Comparison of ENCODE assay signal across 8 cellular contexts in the genomic region with DNA sequence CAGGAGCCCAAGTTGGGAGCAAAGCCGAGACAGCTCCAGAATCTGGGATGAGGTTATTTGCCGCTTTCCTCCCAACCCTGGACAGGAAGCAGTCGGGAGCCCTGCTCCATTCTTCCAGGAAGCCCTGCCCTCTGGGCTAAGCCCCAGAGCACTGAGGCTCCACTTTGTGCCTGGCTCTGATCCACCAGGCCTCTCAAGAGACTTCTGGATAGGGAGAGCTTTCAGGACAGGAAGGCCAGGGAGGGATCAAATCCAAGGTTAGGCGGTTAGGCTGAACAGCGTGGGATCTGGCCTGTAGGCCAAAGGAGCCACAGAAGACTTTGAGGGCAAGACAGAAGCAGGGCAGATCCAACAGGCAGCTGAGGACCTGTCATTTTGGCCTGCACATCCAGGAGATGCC. TPM values are rescaled to one million over a fixed set of nuclear protein-coding genes. Genes with fewer than 3 reads are reported as not detected.
DNase-seq lines count a peak whose midpoint lies in the region; ATAC-seq and TF ChIP-seq lines count a peak whose summit lies in the region.

No MANE protein-coding gene starts in this region.

- H3K27me3 ChIP-seq in Karpas-422 (ENCODE audit: low read length) (no peaks in the 10 kb centered on the region), transverse colon (no peaks in the 10 kb centered on the region)

- H3K4me1 ChIP-seq in Karpas-422 (ENCODE audit: low read length) (peaks cover 32% of the 10 kb centered on the region), transverse colon (peaks cover 16 to 69% (median 45%) of the 10 kb centered on the region in 4 donors)

- no peak for TF ChIP-seq EP300 in transverse colon (IDR thresholded peaks at IDR 0.05; ENCODE audit: low read depth)

- H3K27ac ChIP-seq in Karpas-422 (ENCODE audit: low read length) (no peak overlapping the region), transverse colon (peak overlapping the region; percentile 89 to 96 (median 93))

- intact Hi-C loops in transverse colon (cut with DNase I; ENCODE audit: low total_unique reads): no loop called here

- peaks cover 17% of the 10 kb centered on the region for H3K79me2 ChIP-seq in Karpas-422 (ENCODE audit: low read length)

- H4K20me1 ChIP-seq in Karpas-422 (ENCODE audit: insufficient read depth, low read depth, low read length): no peaks in the 10 kb centered on the region

- H3K36me3 ChIP-seq in Karpas-422 (ENCODE audit: insufficient read depth, low read length): no peaks in the 10 kb centered on the region
- H3K36me3 ChIP-seq in transverse colon: no peaks in the 10 kb centered on the region

- H3K4me2 ChIP-seq in Karpas-422 (ENCODE audit: low read depth, low read length, poor library complexity, severe bottlenecking): peak overlapping the region; percentile 92

- H3K9me2 ChIP-seq in Karpas-422 (replicated peaks; ENCODE audit: insufficient read depth, low read length): no peaks in the 10 kb centered on the region

- no peak for TF ChIP-seq CTCF in transverse colon (IDR thresholded peaks at IDR 0.05)

- H2AFZ ChIP-seq in Karpas-422 (ENCODE audit: low read length): no peak overlapping the region

- in situ Hi-C loops in transverse colon (cut with MboI; ENCODE audit: low pct_ligation_motif_present in 1 of 4, low pct_unique_long_range_greater_than_20kb in 1 of 4, low sequenced_read_pairs in 3 of 4): no loop called here

- ATAC-seq in GM18519 (IDR thresholded peaks at IDR 0.05; ENCODE audit: low FRiP score, unreplicated experiment): no peak

- TF ChIP-seq POLR2A in transverse colon (IDR thresholded peaks at IDR 0.05): no peak

- H3K4me3 ChIP-seq in Karpas-422 (ENCODE audit: low read length) (peak overlapping the region; percentile 80), transverse colon (peak overlapping the region; percentile 84 to 98 (median 90))

- DNase-seq in C1 segment of cervical spinal cord (lab: John Stamatoyannopoulos, UW): peak in 9 of 14 donors; percentile 1 to 80 (median 34)
- DNase-seq in Karpas-422: no peak
- DNase-seq in cerebellum (ENCODE audit: low spot score): peak; percentile 26
- peak; percentile 69 for DNase-seq in medulla oblongata (ENCODE audit: extremely low spot score)
- peak; percentile 45 for DNase-seq in transverse colon
- no peak for DNase-seq in MV-4-11 (lab: John Stamatoyannopoulos, UW)
- no peak for DNase-seq in SW480 (ENCODE audit: low spot score)

- peak overlapping the region; percentile 76 for H3K9ac ChIP-seq in Karpas-422 (ENCODE audit: low read length)

- no peaks in the 10 kb centered on the region for H3K9me3 ChIP-seq in Karpas-422 (ENCODE audit: low read length)
- H3K9me3 ChIP-seq in transverse colon: no peaks in the 10 kb centered on the region

- 50 to 54% methylated on average over 1 to 5 of the region's 5 CpGs for WGBS in transverse colon (ENCODE audit: low coverage in 1 of 2), 2 donors

RNA-seq across cellular contexts. Expression of a gene that starts 0.8 kb away (rescaled TPM):
- total RNA-seq in Karpas-422 (2014; rRNA removed; shearing (Covaris generic); ENCODE audit: low replicate concordance): 2.3 and 5.4 TPM in 2 replicates
- total RNA-seq in cerebellum: 14.2 TPM
- total RNA-seq in transverse colon: 10 to 100 TPM in 1 of 4 donors, 1 to 10 TPM in 2, under 1 TPM in 1; 0.75 to 14.6 (median 4.5) TPM

RNA-seq across cellular contexts. Expression of a gene that starts 3.3 kb away (rescaled TPM):
- total RNA-seq in Karpas-422 (2014; rRNA removed; shearing (Covaris generic); ENCODE audit: low replicate concordance): 15.4 and 21.5 TPM in 2 replicates
- total RNA-seq in cerebellum (13.1 TPM), transverse colon (100 to 1,000 TPM in 1 of 4 donors, 10 to 100 TPM in 3; 35.1 to 128 (median 70.0) TPM)

Comparison
In these comparisons a context has a peak if more than half of its experiments do, and no peak if none do; other contexts are left out.
1. DNase-seq: peak in C1 segment of cervical spinal cord (9 of 14), cerebellum (single experiment), medulla oblongata (single experiment) and transverse colon (single experiment); none in Karpas-422 (single experiment), MV-4-11 (single experiment) and SW480 (single experiment).